In the genomic region with DNA sequence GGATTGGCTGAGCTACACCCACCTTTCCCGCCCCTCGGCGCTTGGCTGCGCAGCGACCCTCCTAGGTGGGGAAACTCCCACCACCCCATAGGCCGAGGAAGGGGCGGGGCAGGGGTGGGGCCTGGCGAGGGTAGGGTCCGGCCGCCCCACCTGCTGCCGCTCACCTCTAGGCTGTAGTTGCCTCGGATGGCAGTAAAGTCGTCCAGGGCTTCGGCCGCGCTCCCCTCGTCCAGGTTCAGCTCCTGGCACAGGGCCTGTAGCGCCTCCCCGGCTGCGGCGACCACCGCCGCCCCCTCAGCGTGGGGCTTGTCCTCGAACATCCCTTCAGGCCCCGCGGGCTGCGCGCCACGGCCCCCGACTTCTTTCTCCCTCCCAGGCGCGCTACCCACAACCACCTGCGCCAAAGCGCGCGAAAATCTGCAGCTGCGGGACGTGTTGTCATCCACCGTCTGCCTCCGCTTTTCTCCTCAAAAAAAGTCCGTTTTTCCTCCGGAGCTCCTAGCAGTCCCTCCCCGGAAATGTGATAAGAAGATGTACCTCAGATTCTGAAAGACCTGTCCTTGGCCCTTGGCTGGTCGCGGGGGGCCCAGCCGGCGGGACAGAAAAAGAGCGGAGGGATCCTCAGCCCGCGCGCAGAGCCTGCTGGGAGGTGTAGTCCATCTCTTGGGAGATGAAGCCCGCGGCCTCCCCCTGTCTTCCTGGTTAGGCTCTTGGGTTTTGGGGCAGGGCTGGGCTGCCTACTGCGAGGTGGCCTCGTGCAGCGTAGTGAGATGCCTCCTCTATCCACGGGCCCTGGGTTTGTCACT, we compare ENCODE assay signal across 8 cellular contexts. TPM values are rescaled to one million over a fixed set of nuclear protein-coding genes. Genes with fewer than 3 reads are reported as not detected.
DNase-seq lines count a peak whose midpoint lies in the region; ATAC-seq and TF ChIP-seq lines count a peak whose summit lies in the region.

A gene with protein sequence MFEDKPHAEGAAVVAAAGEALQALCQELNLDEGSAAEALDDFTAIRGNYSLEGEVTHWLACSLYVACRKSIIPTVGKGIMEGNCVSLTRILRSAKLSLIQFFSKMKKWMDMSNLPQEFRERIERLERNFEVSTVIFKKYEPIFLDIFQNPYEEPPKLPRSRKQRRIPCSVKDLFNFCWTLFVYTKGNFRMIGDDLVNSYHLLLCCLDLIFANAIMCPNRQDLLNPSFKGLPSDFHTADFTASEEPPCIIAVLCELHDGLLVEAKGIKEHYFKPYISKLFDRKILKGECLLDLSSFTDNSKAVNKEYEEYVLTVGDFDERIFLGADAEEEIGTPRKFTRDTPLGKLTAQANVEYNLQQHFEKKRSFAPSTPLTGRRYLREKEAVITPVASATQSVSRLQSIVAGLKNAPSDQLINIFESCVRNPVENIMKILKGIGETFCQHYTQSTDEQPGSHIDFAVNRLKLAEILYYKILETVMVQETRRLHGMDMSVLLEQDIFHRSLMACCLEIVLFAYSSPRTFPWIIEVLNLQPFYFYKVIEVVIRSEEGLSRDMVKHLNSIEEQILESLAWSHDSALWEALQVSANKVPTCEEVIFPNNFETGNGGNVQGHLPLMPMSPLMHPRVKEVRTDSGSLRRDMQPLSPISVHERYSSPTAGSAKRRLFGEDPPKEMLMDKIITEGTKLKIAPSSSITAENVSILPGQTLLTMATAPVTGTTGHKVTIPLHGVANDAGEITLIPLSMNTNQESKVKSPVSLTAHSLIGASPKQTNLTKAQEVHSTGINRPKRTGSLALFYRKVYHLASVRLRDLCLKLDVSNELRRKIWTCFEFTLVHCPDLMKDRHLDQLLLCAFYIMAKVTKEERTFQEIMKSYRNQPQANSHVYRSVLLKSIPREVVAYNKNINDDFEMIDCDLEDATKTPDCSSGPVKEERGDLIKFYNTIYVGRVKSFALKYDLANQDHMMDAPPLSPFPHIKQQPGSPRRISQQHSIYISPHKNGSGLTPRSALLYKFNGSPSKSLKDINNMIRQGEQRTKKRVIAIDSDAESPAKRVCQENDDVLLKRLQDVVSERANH (minus strand): TSS at position 389 of the 806 bp plus-strand sequence. CDS start 69 bp downstream, at position 320.

- H3K9me3 Mint-ChIP-seq in activated CD4-positive, alpha-beta T cell treated with anti-CD3 and anti-CD28 coated beads for 36 hours (ENCODE audit: low read depth), result no peaks in the 10 kb centered on the region

- H3K27me3 Mint-ChIP-seq in activated CD4-positive, alpha-beta T cell treated with anti-CD3 and anti-CD28 coated beads for 36 hours, result no peaks in the 10 kb centered on the region

- intact Hi-C loops in activated CD4-positive, alpha-beta T cell treated with anti-CD3 and anti-CD28 coated beads for 36 hours (cut with DNase I, micrococcal nuclease), result loop anchor here (1.0 to 2.0 kb wide), 11 partner anchors 21 to 1141 kb away; partner anchors contain the start of genes MROH8 (in 2 of the 2), RPN2 (in 2 of the 2), MANBAL (in 1 of the 2) and RPRD1B (in 1 of the 2)
- intact Hi-C loops in colonic mucosa (cut with DNase I), result loop anchor here (10.0 kb wide), 1 partner anchor 89 kb away; no protein-coding TSS in a partner anchor

- peak within 1 kb of the TSS; percentile 86 for H3K4me3 ChIP-seq in colonic mucosa

- TF ChIP-seq POLR2A in GM19099 (IDR thresholded peaks at IDR 0.05; ENCODE audit: extremely low read depth, insufficient read length, low read depth), result peak; percentile 80

- H3K27ac Mint-ChIP-seq in activated CD4-positive, alpha-beta T cell treated with anti-CD3 and anti-CD28 coated beads for 36 hours, result peak within 1 kb of the TSS; percentile 100

- H3K27me3 ChIP-seq in colonic mucosa (no peaks in the 10 kb centered on the region), layer of hippocampus (ENCODE audit: control insufficient read depth, insufficient read depth, low read length) (no peaks in the 10 kb centered on the region)

- peaks cover 26% of the 10 kb centered on the region for H3K4me1 Mint-ChIP-seq in activated CD4-positive, alpha-beta T cell treated with anti-CD3 and anti-CD28 coated beads for 36 hours

- no peaks in the 10 kb centered on the region for H3K36me3 ChIP-seq in colonic mucosa

- H3K9ac ChIP-seq in colonic mucosa (ENCODE audit: low read depth in 2 of 2, low read length in 2 of 2), result peak within 1 kb of the TSS; percentile 78

- peak; percentile 52 for TF ChIP-seq CTCF in AG09319 (IDR thresholded peaks at IDR 0.05; ENCODE audit: low read depth, low read length)
- TF ChIP-seq CTCF in colonic mucosa (IDR thresholded peaks at IDR 0.05), result no peak

- peak within 1 kb of the TSS; percentile 95 for H3K4me3 Mint-ChIP-seq in activated CD4-positive, alpha-beta T cell treated with anti-CD3 and anti-CD28 coated beads for 36 hours

- DNase-seq in AG09319 (ENCODE audit: extremely low read depth, low read depth) (peak; percentile 57), NCI-H510A (lab: John Stamatoyannopoulos, UW) (peak; percentile 85), colonic mucosa (peak; percentile 92)
- DNase-seq in activated CD4-positive, alpha-beta T cell treated with anti-CD3 and anti-CD28 coated beads for 36 hours, result peak; percentile 94
- DNase-seq in stimulated activated CD4-positive, alpha-beta T cell treated with anti-CD3 and anti-CD28 coated beads, Interleukin-1b, Interleukin-23, amount 100 ng/mL, for 24 hours (ENCODE audit: low read depth in 4 of 4, low spot score in 1 of 4), result peak; percentile 67 to 86 (median 80)

- peaks cover 7% of the 10 kb centered on the region for H3K4me1 ChIP-seq in colonic mucosa

- peak; percentile 80 for ATAC-seq in HG03432 (IDR thresholded peaks at IDR 0.05; ENCODE audit: unreplicated experiment)
- peak; percentile 83 for ATAC-seq in activated CD4-positive, alpha-beta T cell treated with anti-CD3 and anti-CD28 coated beads for 36 hours

- POLR2A ChIA-PET in activated CD4-positive, alpha-beta T cell treated with anti-CD3 and anti-CD28 coated beads for 36 hours (lab: Charles Lee), result interaction anchor here (0.6 to 1.7 kb wide), 5 partner anchors 16 to 1142 kb away, joined by 3 to 12 read pairs (median 6); partner anchors contain the start of genes MROH8, RPN2 and SCAND1

- H3K36me3 Mint-ChIP-seq in activated CD4-positive, alpha-beta T cell treated with anti-CD3 and anti-CD28 coated beads for 36 hours (ENCODE audit: low read depth), result peaks cover 34% of the 10 kb centered on the region

- H3K27ac ChIP-seq in colonic mucosa, result peak within 1 kb of the TSS; percentile 38
- peak within 1 kb of the TSS; percentile 52 for H3K27ac ChIP-seq in layer of hippocampus (ENCODE audit: low read depth, low read length)

- no peaks in the 10 kb centered on the region for H3K9me3 ChIP-seq in colonic mucosa

- CTCF ChIA-PET in activated CD4-positive, alpha-beta T cell treated with anti-CD3 and anti-CD28 coated beads for 36 hours (lab: Charles Lee), result interaction anchor here (0.6 to 1.2 kb wide), 5 partner anchors 23 to 174 kb away, joined by 3 to 4 read pairs (median 3); partner anchors contain the start of genes MROH8 and RPN2

RNA-seq across cellular contexts. Expression of the gene that starts here (rescaled TPM):
- total RNA-seq in activated CD4-positive, alpha-beta T cell treated with anti-CD3 and anti-CD28 coated beads for 36 hours, result 10 to 100 TPM; 39.5 to 43.2 TPM
- 10 to 100 TPM in 1 of 2 donors, 1 to 10 TPM in 1; 6.9 to 17.6 TPM for total RNA-seq in colonic mucosa

Comparison
In these comparisons a context has a peak if more than half of its experiments do, and no peak if none do; other contexts are left out.
1. Peak in every context shown above with its lines: DNase-seq, ATAC-seq, H3K4me3 ChIP-seq and H3K27ac ChIP-seq.